8 cellular contexts compared by ENCODE assay signal in genomic region chr1:38991638-38992449, GRCh38. TPM values are rescaled to one million over a fixed set of nuclear protein-coding genes. Genes with fewer than 3 reads are reported as not detected.
DNase-seq lines count a peak whose midpoint lies in the region; ATAC-seq and TF ChIP-seq lines count a peak whose summit lies in the region.

No MANE protein-coding gene starts in this region.

- no peak overlapping the region for H2AFZ ChIP-seq in neural cell (ENCODE audit: low read depth, low read length)

- peak overlapping the region; percentile 86 for H3K27ac ChIP-seq in foreskin keratinocyte
- peak overlapping the region; percentile 93 for H3K27ac ChIP-seq in neural cell (ENCODE audit: low read length)
- H3K27ac ChIP-seq in uterus = peak overlapping the region; percentile 91 to 92

- H3K27me3 ChIP-seq in MG63 (no peaks in the 10 kb centered on the region), foreskin keratinocyte (no peaks in the 10 kb centered on the region), neural cell (ENCODE audit: insufficient read depth, low read depth, low read length) (no peaks in the 10 kb centered on the region), uterus (no peaks in the 10 kb centered on the region)

- no peaks in the 10 kb centered on the region for H3K9me3 ChIP-seq in MG63
- no peaks in the 10 kb centered on the region for H3K9me3 ChIP-seq in neural cell (ENCODE audit: low read length)
- no peaks in the 10 kb centered on the region for H3K9me3 ChIP-seq in uterus

- peaks cover 7% of the 10 kb centered on the region for H4K20me1 ChIP-seq in neural cell (ENCODE audit: insufficient read depth)

- TF ChIP-seq RAD21 in neural cell (conservative IDR thresholded peaks at IDR 0.05) = no peak

- no peak for TF ChIP-seq EP300 in neural cell (conservative IDR thresholded peaks at IDR 0.05; ENCODE audit: poor library complexity, severe bottlenecking)

- peak overlapping the region; percentile 82 for H3K4me2 ChIP-seq in neural cell (ENCODE audit: low read length)

- H3F3A ChIP-seq in neural cell (ENCODE audit: insufficient read depth, low read length, poor library complexity, severe bottlenecking) = peaks cover 7% of the 10 kb centered on the region

- ATAC-seq in activated CD4-positive, CD25-positive, alpha-beta regulatory T cell treated with anti-CD3 and anti-CD28 coated beads, Interleukin-2, amount 50 U/mL, for 24 hours = no peak
- peak; percentile 19 for ATAC-seq in foreskin keratinocyte
- no peak for ATAC-seq in HG03521 (IDR thresholded peaks at IDR 0.05; ENCODE audit: unreplicated experiment)

- TF ChIP-seq POLR2A in uterus (IDR thresholded peaks at IDR 0.05) = no peak

- H3K27me3 Mint-ChIP-seq in activated T-helper 1 cell treated with anti-CD3 and anti-CD28 coated beads, Interleukin-12 subunit alpha, Interleukin-12 subunit beta, Interleukin-2, Interleukin-4 antibody, amounts not matched to agents 30 ng/mL and 10 ng/mL and 1 ng/mL, durations not matched to agents 14 hours and 24 hours and 36 hours (ENCODE audit: insufficient read depth) = no peaks in the 10 kb centered on the region

- H3K4me3 Mint-ChIP-seq in activated T-helper 1 cell treated with anti-CD3 and anti-CD28 coated beads, Interleukin-12 subunit alpha, Interleukin-12 subunit beta, Interleukin-2, Interleukin-4 antibody, amounts not matched to agents 30 ng/mL and 10 ng/mL and 1 ng/mL, durations not matched to agents 14 hours and 24 hours and 36 hours = peak overlapping the region; percentile 90

- H3K79me2 ChIP-seq in neural cell (replicated peaks; ENCODE audit: insufficient read depth, low read length) = peaks cover 54% of the 10 kb centered on the region

- H3K4me1 Mint-ChIP-seq in activated T-helper 1 cell treated with anti-CD3 and anti-CD28 coated beads, Interleukin-12 subunit alpha, Interleukin-12 subunit beta, Interleukin-2, Interleukin-4 antibody, amounts not matched to agents 30 ng/mL and 10 ng/mL and 1 ng/mL, durations not matched to agents 14 hours and 24 hours and 36 hours (ENCODE audit: low read depth) = peaks cover 40% of the 10 kb centered on the region

- peaks cover 12% of the 10 kb centered on the region for H3K4me1 ChIP-seq in foreskin keratinocyte
- H3K4me1 ChIP-seq in uterus = no peaks in the 10 kb centered on the region

- peak; percentile 35 for DNase-seq in activated CD4-positive, CD25-positive, alpha-beta regulatory T cell treated with anti-CD3 and anti-CD28 coated beads, Interleukin-2, amount 50 U/mL, for 72 hours
- DNase-seq in MG63 (peak; percentile 43), foreskin keratinocyte (no peak), uterus (peak; percentile 34 to 47)
- DNase-seq in activated T-helper 1 cell treated with anti-CD3 and anti-CD28 coated beads, Interleukin-12 subunit alpha, Interleukin-12 subunit beta, Interleukin-2, Interleukin-4 antibody, amounts not matched to agents 30 ng/mL and 10 ng/mL and 1 ng/mL, durations not matched to agents 14 hours and 24 hours and 36 hours (ENCODE audit: low spot score) = no peak

- H3K4me3 ChIP-seq in MG63 = peak overlapping the region; percentile 71
- peak overlapping the region; percentile 72 for H3K4me3 ChIP-seq in neural cell (ENCODE audit: low read length)
- peak overlapping the region; percentile 77 to 99 for H3K4me3 ChIP-seq in uterus

- peaks cover 29% of the 10 kb centered on the region for H3K36me3 Mint-ChIP-seq in activated T-helper 1 cell treated with anti-CD3 and anti-CD28 coated beads, Interleukin-12 subunit alpha, Interleukin-12 subunit beta, Interleukin-2, Interleukin-4 antibody, amounts not matched to agents 30 ng/mL and 10 ng/mL and 1 ng/mL, durations not matched to agents 14 hours and 24 hours and 36 hours (ENCODE audit: low read depth)

- TF ChIP-seq CTCF in foreskin keratinocyte (conservative IDR thresholded peaks at IDR 0.05) (no peak), neural cell (IDR thresholded peaks at IDR 0.05; ENCODE audit: poor library complexity, severe bottlenecking) (no peak), uterus (IDR thresholded peaks at IDR 0.05) (no peak)

- intact Hi-C loops in activated T-helper 1 cell treated with anti-CD3 and anti-CD28 coated beads, Interleukin-12 subunit alpha, Interleukin-12 subunit beta, Interleukin-2, Interleukin-4 antibody, amounts not matched to agents 30 ng/mL and 10 ng/mL and 1 ng/mL, durations not matched to agents 14 hours and 24 hours and 36 hours (cut with micrococcal nuclease) = loop anchor here (1.0 to 5.0 kb wide), 3 partner anchors 34 to 200 kb away; partner anchors contain the start of genes MYCBP and NDUFS5
- intact Hi-C loops in uterus (cut with DNase I; ENCODE audit: low total_unique reads) = no loop called here

- H3K9me3 Mint-ChIP-seq in activated T-helper 1 cell treated with anti-CD3 and anti-CD28 coated beads, Interleukin-12 subunit alpha, Interleukin-12 subunit beta, Interleukin-2, Interleukin-4 antibody, amounts not matched to agents 30 ng/mL and 10 ng/mL and 1 ng/mL, durations not matched to agents 14 hours and 24 hours and 36 hours = no peaks in the 10 kb centered on the region

- peak overlapping the region; percentile 92 for H3K9ac ChIP-seq in neural cell (ENCODE audit: low read length)

- H3K36me3 ChIP-seq in MG63 = peaks cover 43% of the 10 kb centered on the region
- no peaks in the 10 kb centered on the region for H3K36me3 ChIP-seq in neural cell (ENCODE audit: insufficient read depth, low read length)
- no peaks in the 10 kb centered on the region for H3K36me3 ChIP-seq in uterus

- H3K27ac Mint-ChIP-seq in activated T-helper 1 cell treated with anti-CD3 and anti-CD28 coated beads, Interleukin-12 subunit alpha, Interleukin-12 subunit beta, Interleukin-2, Interleukin-4 antibody, amounts not matched to agents 30 ng/mL and 10 ng/mL and 1 ng/mL, durations not matched to agents 14 hours and 24 hours and 36 hours = peak overlapping the region; percentile 56

- no peaks in the 10 kb centered on the region for H3K9me2 ChIP-seq in neural cell (ENCODE audit: insufficient read depth, low read length)

TF ChIP-seq in neural cell, 6 proteins besides CTCF, POLR2A, EP300 and RAD21:
- no peak for TF ChIP-seq EZH2 (IDR thresholded peaks at IDR 0.05; ENCODE audit: borderline replicate concordance, insufficient read depth, low read length, poor library complexity, severe bottlenecking)
- TF ChIP-seq TAF1 (IDR thresholded peaks at IDR 0.05; ENCODE audit: low read depth) = no peak
- no peak for TF ChIP-seq MXI1 (conservative IDR thresholded peaks at IDR 0.05; ENCODE audit: poor library complexity, severe bottlenecking)
- TF ChIP-seq POLR2AphosphoS5 (IDR thresholded peaks at IDR 0.05) = no peak
- TF ChIP-seq SMC3 (conservative IDR thresholded peaks at IDR 0.05; ENCODE audit: poor library complexity) = peak; percentile 12
- TF ChIP-seq, protein P1, sequence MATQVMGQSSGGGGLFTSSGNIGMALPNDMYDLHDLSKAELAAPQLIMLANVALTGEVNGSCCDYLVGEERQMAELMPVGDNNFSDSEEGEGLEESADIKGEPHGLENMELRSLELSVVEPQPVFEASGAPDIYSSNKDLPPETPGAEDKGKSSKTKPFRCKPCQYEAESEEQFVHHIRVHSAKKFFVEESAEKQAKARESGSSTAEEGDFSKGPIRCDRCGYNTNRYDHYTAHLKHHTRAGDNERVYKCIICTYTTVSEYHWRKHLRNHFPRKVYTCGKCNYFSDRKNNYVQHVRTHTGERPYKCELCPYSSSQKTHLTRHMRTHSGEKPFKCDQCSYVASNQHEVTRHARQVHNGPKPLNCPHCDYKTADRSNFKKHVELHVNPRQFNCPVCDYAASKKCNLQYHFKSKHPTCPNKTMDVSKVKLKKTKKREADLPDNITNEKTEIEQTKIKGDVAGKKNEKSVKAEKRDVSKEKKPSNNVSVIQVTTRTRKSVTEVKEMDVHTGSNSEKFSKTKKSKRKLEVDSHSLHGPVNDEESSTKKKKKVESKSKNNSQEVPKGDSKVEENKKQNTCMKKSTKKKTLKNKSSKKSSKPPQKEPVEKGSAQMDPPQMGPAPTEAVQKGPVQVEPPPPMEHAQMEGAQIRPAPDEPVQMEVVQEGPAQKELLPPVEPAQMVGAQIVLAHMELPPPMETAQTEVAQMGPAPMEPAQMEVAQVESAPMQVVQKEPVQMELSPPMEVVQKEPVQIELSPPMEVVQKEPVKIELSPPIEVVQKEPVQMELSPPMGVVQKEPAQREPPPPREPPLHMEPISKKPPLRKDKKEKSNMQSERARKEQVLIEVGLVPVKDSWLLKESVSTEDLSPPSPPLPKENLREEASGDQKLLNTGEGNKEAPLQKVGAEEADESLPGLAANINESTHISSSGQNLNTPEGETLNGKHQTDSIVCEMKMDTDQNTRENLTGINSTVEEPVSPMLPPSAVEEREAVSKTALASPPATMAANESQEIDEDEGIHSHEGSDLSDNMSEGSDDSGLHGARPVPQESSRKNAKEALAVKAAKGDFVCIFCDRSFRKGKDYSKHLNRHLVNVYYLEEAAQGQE (IDR thresholded peaks at IDR 0.05; ENCODE audit: borderline replicate concordance) = no peak

RNA-seq across cellular contexts. Expression of gene AKIRIN1, which starts 0.8 kb away (rescaled TPM):
- total RNA-seq in MG63 (2014; rRNA removed; shearing (Covaris generic); ENCODE audit: low replicate concordance) = 42.4 and 45.2 TPM in 2 replicates
- 78.1 and 78.5 TPM in 2 replicates for total RNA-seq in activated T-helper 1 cell treated with anti-CD3 and anti-CD28 coated beads, Interleukin-12 subunit alpha, Interleukin-12 subunit beta, Interleukin-2, Interleukin-4 antibody, amounts not matched to agents 30 ng/mL and 10 ng/mL and 1 ng/mL, durations not matched to agents 14 hours and 24 hours and 36 hours
- total RNA-seq in foreskin keratinocyte (52.4 and 55.7 TPM in 2 replicates), uterus (10 to 100 TPM; 17.4 to 71.8 (median 53.4) TPM)
- polyA plus RNA-seq in foreskin keratinocyte (31.1 and 35.9 TPM in 2 replicates), neural cell (179 and 181 TPM in 2 replicates)
- 110 and 122 TPM in 2 replicates for polyA minus RNA-seq in neural cell

RNA-seq across cellular contexts. Expression of gene NDUFS5, which starts 34.3 kb away (rescaled TPM):
- 440 and 1,315 TPM in 2 replicates for total RNA-seq in MG63 (2014; rRNA removed; shearing (Covaris generic); ENCODE audit: low replicate concordance)
- 143 and 150 TPM in 2 replicates for total RNA-seq in activated T-helper 1 cell treated with anti-CD3 and anti-CD28 coated beads, Interleukin-12 subunit alpha, Interleukin-12 subunit beta, Interleukin-2, Interleukin-4 antibody, amounts not matched to agents 30 ng/mL and 10 ng/mL and 1 ng/mL, durations not matched to agents 14 hours and 24 hours and 36 hours
- total RNA-seq in foreskin keratinocyte (354 and 495 TPM in 2 replicates), uterus (100 to 1,000 TPM; 122 to 659 (median 361) TPM)
- polyA plus RNA-seq in foreskin keratinocyte (548 and 757 TPM in 2 replicates), neural cell (848 and 1,398 TPM in 2 replicates)
- polyA minus RNA-seq in neural cell = 252 and 303 TPM in 2 replicates

RNA-seq across cellular contexts. Expression of gene RHBDL2, which starts 50.2 kb away (rescaled TPM):
- total RNA-seq in MG63 (2014; rRNA removed; shearing (Covaris generic); ENCODE audit: low replicate concordance) = 0.59 TPM in 1 of 2 replicates, not detected in the other
- not detected in 2 replicates for total RNA-seq in activated T-helper 1 cell treated with anti-CD3 and anti-CD28 coated beads, Interleukin-12 subunit alpha, Interleukin-12 subunit beta, Interleukin-2, Interleukin-4 antibody, amounts not matched to agents 30 ng/mL and 10 ng/mL and 1 ng/mL, durations not matched to agents 14 hours and 24 hours and 36 hours
- total RNA-seq in foreskin keratinocyte = 6.3 and 10.6 TPM in 2 replicates
- polyA plus RNA-seq in foreskin keratinocyte = 7.2 and 8.6 TPM in 2 replicates
- polyA plus RNA-seq in neural cell = not detected in 2 replicates
- not detected in 2 replicates for polyA minus RNA-seq in neural cell
- 1 to 10 TPM in 1 of 4 donors, not detected in 3; 1.2 TPM for total RNA-seq in uterus

Comparison
In these comparisons a context has a peak if more than half of its experiments do, and no peak if none do; other contexts are left out.
1. DNase-seq: peak in activated CD4-positive, CD25-positive, alpha-beta regulatory T cell treated with anti-CD3 and anti-CD28 coated beads, Interleukin-2, amount 50 U/mL, for 72 hours (single experiment), MG63 (single experiment) and uterus (2 of 2); none in activated T-helper 1 cell treated with anti-CD3 and anti-CD28 coated beads, Interleukin-12 subunit alpha, Interleukin-12 subunit beta, Interleukin-2, Interleukin-4 antibody, amounts not matched to agents 30 ng/mL and 10 ng/mL and 1 ng/mL, durations not matched to agents 14 hours and 24 hours and 36 hours (single experiment) and foreskin keratinocyte (0 of 2).
2. Peak in every context shown above with its lines, with median percentiles within 50 percentile points of each other: H3K4me3 ChIP-seq and H3K27ac ChIP-seq.